In the genomic region with DNA sequence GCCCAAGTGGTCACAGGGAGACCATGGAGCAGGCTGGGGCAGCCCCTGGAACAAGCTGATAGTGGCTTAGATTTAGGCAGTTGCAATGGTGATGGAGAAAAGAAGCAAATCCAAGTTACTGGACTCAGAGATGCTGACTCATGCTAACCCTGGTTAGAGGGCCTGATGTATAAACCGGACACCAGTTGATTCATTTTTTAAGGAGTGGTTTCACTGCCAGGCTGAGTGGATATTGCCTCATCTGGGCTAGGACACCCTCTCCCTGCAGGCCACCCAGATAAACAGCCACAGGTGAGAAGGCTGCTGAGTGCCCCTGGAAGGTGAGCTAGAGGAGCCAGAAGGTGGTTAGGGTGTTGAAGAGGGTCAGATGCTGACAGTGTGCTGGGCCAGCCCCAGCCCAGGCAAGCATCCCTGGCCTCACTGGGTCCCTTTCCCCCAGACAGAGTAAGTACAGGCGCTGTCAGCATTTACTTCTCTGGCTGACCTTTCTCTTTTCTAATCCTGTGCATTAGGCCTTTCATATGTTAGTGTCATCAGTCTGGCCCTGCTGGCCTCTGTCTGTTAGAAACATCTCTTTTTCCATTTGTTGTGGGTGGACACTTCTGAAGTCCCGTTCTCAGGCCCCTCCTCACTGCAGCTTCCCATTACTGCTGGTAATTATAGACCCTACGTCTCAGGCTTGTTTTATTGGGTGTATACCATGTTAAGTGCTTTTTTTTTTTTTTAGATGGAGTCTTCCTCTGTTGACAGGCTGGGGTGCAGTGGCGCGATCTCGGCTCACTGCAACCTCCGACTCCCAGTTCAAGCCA, we compare ENCODE assay signal across 11 cellular contexts. TPM values are rescaled to one million over a fixed set of nuclear protein-coding genes. Genes with fewer than 3 reads are reported as not detected.
DNase-seq lines count a peak whose midpoint lies in the region; ATAC-seq and TF ChIP-seq lines count a peak whose summit lies in the region.
"Had no signal": no experiment of that assay in that cellular context is flagged by ENCODE, and none has a peak within 500 bp of the region (broad histone marks: within the 10 kb centered on the region; RNA-seq: fewer than 3 reads in every experiment).

No MANE protein-coding gene starts in this region.

- H3K4me1 Mint-ChIP-seq in Calu3 (ENCODE audit: low read depth, unreplicated experiment) (peaks cover 37% of the 10 kb centered on the region), glutamatergic neuron (ENCODE audit: low read depth, unreplicated experiment) (peaks cover 16% of the 10 kb centered on the region), immature natural killer cell (peaks cover 2 to 3% of the 10 kb centered on the region in 2 donors)
- H3K4me1 Mint-ChIP-seq: activated naive CD8-positive, alpha-beta T cell treated with anti-CD3 and anti-CD28 coated beads, Interleukin-2, amount 10 ng/mL, durations not matched to agents 7 days and 5 days had no signal

- H3K27ac Mint-ChIP-seq in Calu3 (ENCODE audit: unreplicated experiment) (peak overlapping the region; percentile 38), glutamatergic neuron (ENCODE audit: unreplicated experiment) (no peak overlapping the region), immature natural killer cell (no peak overlapping the region)
- H3K27ac Mint-ChIP-seq: activated naive CD8-positive, alpha-beta T cell treated with anti-CD3 and anti-CD28 coated beads, Interleukin-2, amount 10 ng/mL, durations not matched to agents 7 days and 5 days; mesothelial cell of epicardium had no signal

- no peaks in the 10 kb centered on the region for H3K36me3 ChIP-seq in adrenal gland (replicated peaks in 1 of 2)

- H3K9me3 ChIP-seq in adrenal gland (replicated peaks in 1 of 3), result no peaks in the 10 kb centered on the region

- CTCF ChIA-PET in Calu3 (lab: Charles Lee), result interaction anchor here (0.7 kb wide), 2 partner anchors 11 to 138 kb away, joined by 4 to 5 read pairs; no protein-coding TSS in a partner anchor

- H3K4me3 Mint-ChIP-seq in Calu3 (ENCODE audit: low read depth, unreplicated experiment), result no peak overlapping the region
- no peak overlapping the region for H3K4me3 Mint-ChIP-seq in glutamatergic neuron (ENCODE audit: unreplicated experiment)
- no peak overlapping the region for H3K4me3 Mint-ChIP-seq in immature natural killer cell
- H3K4me3 Mint-ChIP-seq: activated naive CD8-positive, alpha-beta T cell treated with anti-CD3 and anti-CD28 coated beads, Interleukin-2, amount 10 ng/mL, durations not matched to agents 7 days and 5 days; mesothelial cell of epicardium had no signal

- DNase-seq in Calu3 (peak; percentile 36), LHCN-M2 (ENCODE audit: low read depth) (peak; percentile 79), adrenal gland (peak in 3 of 7 donors; percentile 52 to 75 (median 73)), hepatic stellate cell (ENCODE audit: low spot score) (peak; percentile 53), RPMI8226 (no peak), glutamatergic neuron (no peak), immature natural killer cell (no peak)
- DNase-seq: activated naive CD8-positive, alpha-beta T cell treated with anti-CD3 and anti-CD28 coated beads, Interleukin-2, amount 10 ng/mL, durations not matched to agents 7 days and 5 days; NCI-H345 had no signal

- no peak for TF ChIP-seq CTCF in Calu3 (IDR thresholded peaks at IDR 0.05; ENCODE audit: unreplicated experiment)
- TF ChIP-seq CTCF in adrenal gland (IDR thresholded peaks at IDR 0.05), result no peak
- TF ChIP-seq CTCF in glutamatergic neuron (IDR thresholded peaks at IDR 0.05; ENCODE audit: partially characterized antibody, unreplicated experiment), result no peak

- H3K9me3 Mint-ChIP-seq in Calu3 (ENCODE audit: low read depth, unreplicated experiment) (no peaks in the 10 kb centered on the region), glutamatergic neuron (ENCODE audit: unreplicated experiment) (peaks cover 7% of the 10 kb centered on the region), immature natural killer cell (no peaks in the 10 kb centered on the region)
- H3K9me3 Mint-ChIP-seq: activated naive CD8-positive, alpha-beta T cell treated with anti-CD3 and anti-CD28 coated beads, Interleukin-2, amount 10 ng/mL, durations not matched to agents 7 days and 5 days; mesothelial cell of epicardium had no signal

- BruUV-seq in Calu3 (replicated peaks; lab: Mats Ljungman, UMichigan), result no TSS peak

- H3K27ac ChIP-seq in adrenal gland, result peak overlapping the region; percentile 68 to 92 (median 85)

- 67 to 71% (median 68%) methylated on average over 8 of the region's 8 CpGs for WGBS in adrenal gland, 4 donors

- no peak for ATAC-seq in HG03342 (IDR thresholded peaks at IDR 0.05; ENCODE audit: unreplicated experiment)

- H3K4me1 ChIP-seq in adrenal gland (replicated peaks in 1 of 2), result peaks cover 26 to 63% of the 10 kb centered on the region in 2 donors

- intact Hi-C loops in Calu3 (cut with micrococcal nuclease; ENCODE audit: unreplicated experiment), result no loop called here
- intact Hi-C loops in adrenal gland (cut with DNase I), result no loop called here

- H3K4me3 ChIP-seq in adrenal gland, result no peak overlapping the region

- TF ChIP-seq POLR2A in adrenal gland (IDR thresholded peaks at IDR 0.05), result no peak

- peaks cover 6% of the 10 kb centered on the region for H3K36me3 Mint-ChIP-seq in Calu3 (ENCODE audit: insufficient read depth, unreplicated experiment)
- no peaks in the 10 kb centered on the region for H3K36me3 Mint-ChIP-seq in glutamatergic neuron (ENCODE audit: unreplicated experiment)
- H3K36me3 Mint-ChIP-seq in immature natural killer cell, result no peaks in the 10 kb centered on the region
- H3K36me3 Mint-ChIP-seq: activated naive CD8-positive, alpha-beta T cell treated with anti-CD3 and anti-CD28 coated beads, Interleukin-2, amount 10 ng/mL, durations not matched to agents 7 days and 5 days; mesothelial cell of epicardium had no signal

- H3K27me3 Mint-ChIP-seq in Calu3 (ENCODE audit: unreplicated experiment) (no peaks in the 10 kb centered on the region), glutamatergic neuron (ENCODE audit: unreplicated experiment) (peaks cover 3% of the 10 kb centered on the region), immature natural killer cell (ENCODE audit: low read depth in 3 of 3) (peaks cover 4 to 11% (median 4%) of the 10 kb centered on the region in 3 donors)

- H3K27me3 ChIP-seq in adrenal gland, result no peaks in the 10 kb centered on the region

RNA-seq across cellular contexts. Expression of gene EPB41L1, which starts 13.5 kb away (rescaled TPM):
- total RNA-seq in Calu3 (2022), result 121 and 184 TPM in 2 replicates
- 12.1 and 12.8 TPM in 2 replicates for total RNA-seq in LHCN-M2 (2014; rRNA removed)
- polyA plus RNA-seq in LHCN-M2 (2012), result 24.4 TPM
- total RNA-seq in adrenal gland, result 100 to 1,000 TPM; 105 to 813 (median 190) TPM
- polyA plus RNA-seq in adrenal gland, result 1,000 to 10,000 TPM in 1 of 3 donors, 10 to 100 TPM in 2; 29.8 to 1,154 (median 46.8) TPM
- 54.1 TPM for total RNA-seq in glutamatergic neuron (ENCODE audit: unreplicated experiment)
- not detected for polyA plus RNA-seq in immature natural killer cell

Comparison
In these comparisons a context has a peak if more than half of its experiments do, and no peak if none do; other contexts are left out.
1. DNase-seq: peak in Calu3 (single experiment), LHCN-M2 (single experiment) and hepatic stellate cell (single experiment); none in RPMI8226 (single experiment), glutamatergic neuron (single experiment) and immature natural killer cell (0 of 3).